ENCODE assay signal across 8 cellular contexts in the genomic region with DNA sequence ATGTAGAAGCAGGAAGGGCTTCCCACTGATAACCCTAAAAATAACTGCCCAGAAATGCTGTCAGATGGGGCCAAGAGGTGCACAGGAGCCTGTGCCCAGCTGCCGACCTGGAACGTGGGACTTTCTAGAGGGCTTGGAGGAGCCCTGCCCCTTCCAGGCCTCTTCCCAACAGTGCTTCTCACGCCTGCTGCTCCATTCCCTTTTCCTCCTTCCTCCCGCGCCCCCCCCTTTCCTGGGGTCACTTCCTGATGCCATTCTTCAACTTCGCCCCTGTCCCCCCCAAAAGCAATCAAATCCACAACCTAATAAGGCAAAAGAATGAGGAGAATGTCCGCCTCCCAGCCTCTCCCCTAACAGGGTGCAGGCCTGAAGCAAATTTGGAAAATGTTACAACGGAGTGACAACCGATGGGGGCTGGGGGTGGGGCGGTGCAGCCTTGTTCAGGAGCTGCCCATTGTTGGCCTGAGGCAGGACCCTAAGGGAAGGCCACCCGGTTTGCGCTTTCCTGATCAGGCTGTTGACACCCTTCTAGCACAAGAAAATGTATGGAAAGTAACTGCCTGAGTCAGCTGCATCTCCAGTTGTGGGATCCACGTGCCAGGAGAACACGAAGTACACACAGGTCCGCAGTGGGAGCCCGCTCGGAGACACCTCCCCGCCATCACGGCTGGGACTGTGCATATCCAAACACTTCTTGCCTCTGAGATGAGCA. TPM values are rescaled to one million over a fixed set of nuclear protein-coding genes. Genes with fewer than 3 reads are reported as not detected.
A peak's percentile ranks its signal among the peaks of the same experiment; 100 is the strongest.
DNase-seq lines count a peak whose midpoint lies in the region; ATAC-seq and TF ChIP-seq lines count a peak whose summit lies in the region.

No MANE protein-coding gene starts in this region.

- no peak for ATAC-seq in foreskin keratinocyte

- H3K27ac ChIP-seq in SJCRH30 (peak overlapping the region; percentile 29; the same call in 1 of the 2 replicates), foreskin keratinocyte (peak overlapping the region; percentile 50)

- H3K9me3 Mint-ChIP-seq in CD14-positive monocyte = no peaks in the 10 kb centered on the region
- no peaks in the 10 kb centered on the region for H3K9me3 Mint-ChIP-seq in osteocyte (ENCODE audit: unreplicated experiment)

- TF ChIP-seq CTCF in CD14-positive monocyte (IDR thresholded peaks at IDR 0.05) = no peak
- no peak for TF ChIP-seq CTCF in foreskin keratinocyte (conservative IDR thresholded peaks at IDR 0.05)
- no peak for TF ChIP-seq CTCF in osteocyte (IDR thresholded peaks at IDR 0.05)

- peaks cover 11 to 25% of the 10 kb centered on the region in 2 donors for H3K36me3 Mint-ChIP-seq in CD14-positive monocyte
- peaks cover 13% of the 10 kb centered on the region for H3K36me3 Mint-ChIP-seq in osteocyte (ENCODE audit: unreplicated experiment)

- intact Hi-C loops in CD14-positive monocyte (cut with micrococcal nuclease) = no loop called here

- no peak overlapping the region for H3K4me3 ChIP-seq in SJCRH30

- H3K4me3 Mint-ChIP-seq in CD14-positive monocyte (no peak overlapping the region), osteocyte (ENCODE audit: unreplicated experiment) (peak overlapping the region; percentile 35)

- no peaks in the 10 kb centered on the region for H3K27me3 Mint-ChIP-seq in CD14-positive monocyte (ENCODE audit: low read depth in 3 of 3)
- H3K27me3 Mint-ChIP-seq in osteocyte (ENCODE audit: unreplicated experiment) = no peaks in the 10 kb centered on the region

- H3K4me1 Mint-ChIP-seq in CD14-positive monocyte (peaks cover 95% of the 10 kb centered on the region), osteocyte (ENCODE audit: unreplicated experiment) (peaks cover 94% of the 10 kb centered on the region)

- H3K27me3 ChIP-seq in SJCRH30 (no peaks in the 10 kb centered on the region), foreskin keratinocyte (no peaks in the 10 kb centered on the region)

- H3K36me3 ChIP-seq in SJCRH30 = peaks cover 4% of the 10 kb centered on the region; the same call in 1 of the 2 replicates

- peaks cover 60% of the 10 kb centered on the region for H3K4me1 ChIP-seq in SJCRH30
- peaks cover 64% of the 10 kb centered on the region for H3K4me1 ChIP-seq in foreskin keratinocyte

- no peaks in the 10 kb centered on the region for H3K9me3 ChIP-seq in SJCRH30 (replicated peaks)

- DNase-seq in CD14-positive monocyte (ENCODE audit: low spot score) (no peak), SJCRH30 (no peak), foreskin keratinocyte (peak in 1 of 2 donors; percentile 79), osteocyte (ENCODE audit: extremely low spot score, unreplicated experiment) (no peak), NCI-H526 treated with DMSO at 0.1 percent for 48 hours (lab: John Stamatoyannopoulos, UW) (no peak), T-helper 1 cell (no peak), NCI-H2081 (lab: John Stamatoyannopoulos, UW) (no peak)
- no peak for DNase-seq in effector CD8-positive, alpha-beta T cell (lab: John Stamatoyannopoulos, UW)

- peak overlapping the region in 6 of 7 donors; percentile 60 to 94 (median 89) for H3K27ac Mint-ChIP-seq in CD14-positive monocyte
- peak overlapping the region; percentile 98 for H3K27ac Mint-ChIP-seq in osteocyte (ENCODE audit: unreplicated experiment)

RNA-seq across cellular contexts. Expression of a gene that starts 18.7 kb away (rescaled TPM):
- 10 to 100 TPM in 1 of 2 donors, 1 to 10 TPM in 1; 8.4 to 16.0 TPM for polyA plus RNA-seq in CD14-positive monocyte
- total RNA-seq in SJCRH30 (2014; rRNA removed; shearing (Covaris generic)) = 166 and 192 TPM in 2 replicates
- 499 and 534 TPM in 2 replicates for total RNA-seq in foreskin keratinocyte
- 532 and 546 TPM in 2 replicates for polyA plus RNA-seq in foreskin keratinocyte
- total RNA-seq in osteocyte = 525 and 560 TPM in 2 replicates

RNA-seq across cellular contexts. Expression of a gene that starts 47.1 kb away (rescaled TPM):
- 100 to 1,000 TPM; 326 to 381 TPM for polyA plus RNA-seq in CD14-positive monocyte
- 320 and 322 TPM in 2 replicates for total RNA-seq in SJCRH30 (2014; rRNA removed; shearing (Covaris generic))
- total RNA-seq in foreskin keratinocyte = 273 and 286 TPM in 2 replicates
- polyA plus RNA-seq in foreskin keratinocyte = 377 and 390 TPM in 2 replicates
- total RNA-seq in osteocyte = 258 and 262 TPM in 2 replicates

RNA-seq across cellular contexts. Expression of a gene that starts 48.4 kb away (rescaled TPM):
- 10 to 100 TPM; 19.8 to 22.4 TPM for polyA plus RNA-seq in CD14-positive monocyte
- total RNA-seq in SJCRH30 (2014; rRNA removed; shearing (Covaris generic)) = 1.2 and 1.5 TPM in 2 replicates
- 0.21 TPM in 1 of 2 replicates, not detected in the other for total RNA-seq in foreskin keratinocyte
- 0.12 and 0.28 TPM in 2 replicates for polyA plus RNA-seq in foreskin keratinocyte
- 2.1 and 3.1 TPM in 2 replicates for total RNA-seq in osteocyte
